In genomic region chr3:194142156-194142910, GRCh38 we compare ENCODE assay signal across 8 cellular contexts. TPM values are rescaled to one million over a fixed set of nuclear protein-coding genes. Genes with fewer than 3 reads are reported as not detected.
DNase-seq lines count a peak whose midpoint lies in the region; ATAC-seq and TF ChIP-seq lines count a peak whose summit lies in the region.

No MANE protein-coding gene starts in this region.

- peak overlapping the region; percentile 34 to 68 for H3K4me3 ChIP-seq in ascending aorta
- H3K4me3 ChIP-seq in liver (ENCODE audit: low read depth in 1 of 3, low read length in 3 of 3): no peak overlapping the region
- peak overlapping the region; percentile 51 to 62 for H3K4me3 ChIP-seq in tibial artery

- H3K27ac ChIP-seq in ascending aorta (peak overlapping the region; percentile 92 to 98), liver (ENCODE audit: low read depth in 1 of 2, low read length in 2 of 2) (peak overlapping the region; percentile 98), tibial artery (peak overlapping the region; percentile 90 to 99)

- H3K36me3 ChIP-seq in ascending aorta (no peaks in the 10 kb centered on the region), liver (ENCODE audit: control insufficient read depth in 4 of 4, insufficient read depth in 3 of 4, low read depth in 1 of 4, low read length in 3 of 4) (peaks cover 0 to 7% (median 0%) of the 10 kb centered on the region in 4 donors), tibial artery (peaks cover 0 to 5% (median 0%) of the 10 kb centered on the region in 3 donors)

- H3K27me3 ChIP-seq in ascending aorta: no peaks in the 10 kb centered on the region
- no peaks in the 10 kb centered on the region for H3K27me3 ChIP-seq in liver (ENCODE audit: control insufficient read depth in 4 of 4, insufficient read depth in 4 of 4, low read length in 3 of 4)
- no peaks in the 10 kb centered on the region for H3K27me3 ChIP-seq in tibial artery

- peak overlapping the region; percentile 84 for H3K4me3 Mint-ChIP-seq in activated naive CD4-positive, alpha-beta T cell treated with anti-CD3 and anti-CD28 coated beads, Interleukin-2, amount 50 U/mL, for 24 hours

- ATAC-seq in GM18519 (IDR thresholded peaks at IDR 0.05; ENCODE audit: low FRiP score, unreplicated experiment) (no peak), GM19452 (IDR thresholded peaks at IDR 0.05; ENCODE audit: unreplicated experiment) (no peak)

- in situ Hi-C loops in GM13977 (cut with MboI; ENCODE audit: low pct_unique_long_range_greater_than_20kb, low sequenced_read_pairs, unreplicated experiment): loop anchor here (5.0 kb wide), 1 partner anchor 175 kb away; no protein-coding TSS in a partner anchor

- TF ChIP-seq RAD21 in liver (IDR thresholded peaks at IDR 0.05): no peak

- H3K9me3 ChIP-seq in ascending aorta: no peaks in the 10 kb centered on the region
- H3K9me3 ChIP-seq in liver (ENCODE audit: control insufficient read depth in 4 of 4, low read length in 3 of 4): no peaks in the 10 kb centered on the region
- no peaks in the 10 kb centered on the region for H3K9me3 ChIP-seq in tibial artery

- H3K27ac Mint-ChIP-seq in activated naive CD4-positive, alpha-beta T cell treated with anti-CD3 and anti-CD28 coated beads, Interleukin-2, amount 50 U/mL, for 24 hours: peak overlapping the region; percentile 92

- no peak for DNase-seq in activated naive CD4-positive, alpha-beta T cell treated with Interleukin-2 at 50 U/mL for 16 hours
- no peak for DNase-seq in ascending aorta (ENCODE audit: low spot score in 2 of 2)
- peak; percentile 74 for DNase-seq in tibial artery
- DNase-seq in GM13977 (ENCODE audit: low spot score): no peak

- 31% methylated on average over 14 of the region's 14 CpGs for WGBS in liver

- no peaks in the 10 kb centered on the region for H3K9me3 Mint-ChIP-seq in activated naive CD4-positive, alpha-beta T cell treated with anti-CD3 and anti-CD28 coated beads, Interleukin-2, amount 50 U/mL, for 24 hours

- H3K36me3 Mint-ChIP-seq in activated naive CD4-positive, alpha-beta T cell treated with anti-CD3 and anti-CD28 coated beads, Interleukin-2, amount 50 U/mL, for 24 hours: no peaks in the 10 kb centered on the region

- peaks cover 14% of the 10 kb centered on the region for H3K27me3 Mint-ChIP-seq in activated naive CD4-positive, alpha-beta T cell treated with anti-CD3 and anti-CD28 coated beads, Interleukin-2, amount 50 U/mL, for 24 hours

- H3K4me1 Mint-ChIP-seq in activated naive CD4-positive, alpha-beta T cell treated with anti-CD3 and anti-CD28 coated beads, Interleukin-2, amount 50 U/mL, for 24 hours: peaks cover 15% of the 10 kb centered on the region

- H3K4me1 ChIP-seq in ascending aorta: peaks cover 9 to 32% of the 10 kb centered on the region in 2 donors
- peaks cover 10 to 41% (median 28%) of the 10 kb centered on the region in 4 donors for H3K4me1 ChIP-seq in liver (ENCODE audit: control insufficient read depth in 4 of 4, insufficient read depth in 4 of 4, low read length in 3 of 4)
- H3K4me1 ChIP-seq in tibial artery: peaks cover 0 to 46% (median 37%) of the 10 kb centered on the region in 4 donors

- TF ChIP-seq CTCF in ascending aorta (IDR thresholded peaks at IDR 0.05): no peak
- TF ChIP-seq CTCF in liver (IDR thresholded peaks at IDR 0.05; ENCODE audit: low read depth, low read length, missing input control): no peak
- TF ChIP-seq CTCF in tibial artery (IDR thresholded peaks at IDR 0.05): no peak
- TF ChIP-seq CTCF in GM13977 (IDR thresholded peaks at IDR 0.05; ENCODE audit: extremely low read depth, insufficient read depth, missing control alignments): no peak

- peak overlapping the region; percentile 78 to 85 for H3K9ac ChIP-seq in liver (ENCODE audit: low read depth in 1 of 2, low read length in 2 of 2)

- intact Hi-C loops in ascending aorta (cut with DNase I): loop anchor here (5.0 kb wide), 1 partner anchor 550 kb away; the partner anchor contains the start of gene OPA1
- intact Hi-C loops in tibial artery (cut with DNase I; ENCODE audit: low total_unique reads): loop anchor here (10.0 kb wide), 1 partner anchor 172 kb away; no protein-coding TSS in a partner anchor

TF ChIP-seq in liver, 16 proteins besides CTCF, POLR2A, EP300 and RAD21:
- TF ChIP-seq FOXA1 (IDR thresholded peaks at IDR 0.05) (no peak), HNF4G (IDR thresholded peaks at IDR 0.05) (no peak), FOXA2 (IDR thresholded peaks at IDR 0.05) (no peak), ATF3 (IDR thresholded peaks at IDR 0.05) (no peak), RXRA (IDR thresholded peaks at IDR 0.05) (peak; percentile 26 to 75), EGR1 (IDR thresholded peaks at IDR 0.05; ENCODE audit: low read depth in 2 of 2) (no peak), MAX (IDR thresholded peaks at IDR 0.05) (peak; percentile 14), NR2F2 (IDR thresholded peaks at IDR 0.05) (peak; percentile 65), SP1 (IDR thresholded peaks at IDR 0.05) (no peak), JUND (IDR thresholded peaks at IDR 0.05) (no peak), HNF4A (conservative IDR thresholded peaks at IDR 0.05) (peak; percentile 8 to 9), YY1 (IDR thresholded peaks at IDR 0.05) (no peak), REST (IDR thresholded peaks at IDR 0.05) (no peak)

RNA-seq across cellular contexts. Expression of gene HES1, which starts 6.4 kb away (rescaled TPM):
- total RNA-seq in ascending aorta (22.6 TPM), liver (1 to 10 TPM; 5.3 to 6.8 TPM)
- 10 to 100 TPM; 11.2 to 12.5 TPM for polyA plus RNA-seq in liver

Comparison
In these comparisons a context has a peak if more than half of its experiments do, and no peak if none do; other contexts are left out.
1. DNase-seq: peak in tibial artery (2 of 2); none in activated naive CD4-positive, alpha-beta T cell treated with Interleukin-2 at 50 U/mL for 16 hours (single experiment), ascending aorta (0 of 2) and GM13977 (single experiment).
2. H3K4me3 ChIP-seq: peak in ascending aorta (2 of 2) and tibial artery (2 of 2); none in liver (0 of 3).
3. Peak in every context shown above with its lines, with median percentiles within 50 percentile points of each other: H3K27ac ChIP-seq.